Comparison of ENCODE assay signal across 15 cellular contexts in the genomic region with DNA sequence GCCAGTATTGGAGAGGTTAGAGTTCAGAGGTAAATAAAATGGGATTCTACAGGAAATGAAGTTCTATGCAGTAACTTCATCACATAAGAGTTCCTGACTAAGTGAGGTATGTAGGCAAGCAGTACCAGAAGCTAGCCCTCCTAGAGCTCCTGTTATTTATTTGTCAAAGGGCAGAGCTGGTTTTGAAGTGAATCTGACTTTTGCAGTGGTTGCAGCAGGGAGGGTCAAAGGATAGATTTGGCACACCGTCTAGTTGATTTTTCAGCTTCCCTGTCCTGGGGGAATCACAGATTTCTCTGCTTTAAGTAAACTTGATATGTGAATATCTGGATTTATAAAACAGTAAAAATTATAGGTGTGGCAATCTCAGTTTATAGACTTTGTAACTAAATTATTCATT.
DNase-seq lines count a peak whose midpoint lies in the region; ATAC-seq and TF ChIP-seq lines count a peak whose summit lies in the region.
"Had no signal": no experiment of that assay in that cellular context is flagged by ENCODE, and none has a peak within 500 bp of the region (broad histone marks: within the 10 kb centered on the region; RNA-seq: fewer than 3 reads in every experiment).

No MANE protein-coding gene starts in this region.

- POLR2A ChIA-PET in OCI-LY7 (lab: Charles Lee) = interaction anchor here (0.6 to 2.9 kb wide), 6 partner anchors 9 to 277 kb away, joined by 3 to 16 read pairs (median 6); no protein-coding TSS in a partner anchor

- intact Hi-C loops in OCI-LY7 (cut with micrococcal nuclease; ENCODE audit: unreplicated experiment) = no loop called here
- intact Hi-C loops in prostate gland (cut with DNase I) = no loop called here
- intact Hi-C loops in upper lobe of right lung (cut with DNase I) = no loop called here

- H3K79me2 ChIP-seq in OCI-LY7 (ENCODE audit: insufficient read depth, low read depth, low read length) = no peaks in the 10 kb centered on the region

- H3K9me3 Mint-ChIP-seq in nephron = peaks cover 6% of the 10 kb centered on the region
- H3K9me3 Mint-ChIP-seq: CD4-positive, alpha-beta T cell; GM23338 had no signal

- TF ChIP-seq CTCF in OCI-LY7 (conservative IDR thresholded peaks at IDR 0.05; ENCODE audit: low read length) (no peak), nephron (IDR thresholded peaks at IDR 0.05; ENCODE audit: unreplicated experiment in 3 of 3) (no peak), prostate gland (IDR thresholded peaks at IDR 0.05) (no peak), upper lobe of right lung (IDR thresholded peaks at IDR 0.05) (no peak)

- H3K36me3 Mint-ChIP-seq in nephron (ENCODE audit: low read depth) = no peaks in the 10 kb centered on the region
- H3K36me3 Mint-ChIP-seq: CD14-positive monocyte had no signal

- H3K27me3 Mint-ChIP-seq in nephron (ENCODE audit: low read depth) = no peaks in the 10 kb centered on the region
- H3K27me3 Mint-ChIP-seq: CD4-positive, alpha-beta T cell had no signal

- peaks cover 23 to 68% (median 46%) of the 10 kb centered on the region in 10 experiments for H3K4me1 ChIP-seq in BLaER1 treated with 17β-estradiol and CSF1 and Interleukin-3, amounts not matched to agents 10 nM and 100 nM
- H3K4me1 ChIP-seq in OCI-LY7 (ENCODE audit: insufficient read depth, low read length, poor library complexity, severe bottlenecking) = peaks cover 34% of the 10 kb centered on the region
- H3K4me1 ChIP-seq in prostate gland (replicated peaks) = no peaks in the 10 kb centered on the region
- no peaks in the 10 kb centered on the region for H3K4me1 ChIP-seq in upper lobe of right lung

- WGBS in prostate gland = 21% methylated on average over 1 of the region's 1 CpG

- H3K9me2 ChIP-seq in OCI-LY7 (ENCODE audit: insufficient read depth, low read length) = no peaks in the 10 kb centered on the region

- CTCF ChIA-PET in OCI-LY7 (lab: Charles Lee; ENCODE audit: unreplicated experiment) = no interaction called here

- peak overlapping the region in 1 of 10 experiments; percentile 32; a peak in 1 of 20 replicates for H3K4me3 ChIP-seq in BLaER1 treated with 17β-estradiol and CSF1 and Interleukin-3, amounts not matched to agents 10 nM and 100 nM
- H3K4me3 ChIP-seq in OCI-LY7 (ENCODE audit: low read depth, low read length, poor library complexity, severe bottlenecking) (peak overlapping the region; percentile 45), prostate gland (no peak overlapping the region), upper lobe of right lung (no peak overlapping the region)
- H3K4me3 ChIP-seq: GM23338 had no signal

- H3K27ac Mint-ChIP-seq in nephron = peak overlapping the region; percentile 62 to 93 (median 92)
- H3K27ac Mint-ChIP-seq: CD14-positive monocyte; CD4-positive, alpha-beta T cell; CD8-positive, alpha-beta memory T cell; GM23338; H9 had no signal

- H3K9ac ChIP-seq in BLaER1 treated with 17β-estradiol and CSF1 and Interleukin-3, amounts not matched to agents 10 nM and 100 nM = peak overlapping the region in 6 of 11 experiments; percentile 12 to 68 (median 31); a peak in 10 of 22 replicates

- H2AFZ ChIP-seq in OCI-LY7 (ENCODE audit: low read length) = peak overlapping the region; percentile 80; the same call in 1 of the 2 replicates
- H2AFZ ChIP-seq: GM23338 had no signal

- ATAC-seq in upper lobe of right lung = no peak
- ATAC-seq: GM23338, HCT116 had no signal

- no peak for TF ChIP-seq POLR2A in prostate gland (IDR thresholded peaks at IDR 0.05)

- peak overlapping the region in 7 of 11 experiments; percentile 4 to 80 (median 59); a peak in 13 of 22 replicates for H3K27ac ChIP-seq in BLaER1 treated with 17β-estradiol and CSF1 and Interleukin-3, amounts not matched to agents 10 nM and 100 nM
- H3K27ac ChIP-seq in OCI-LY7 (ENCODE audit: low read depth, low read length, poor library complexity, severe bottlenecking) = peak overlapping the region; percentile 89
- H3K27ac ChIP-seq in prostate gland = no peak overlapping the region
- no peak overlapping the region for H3K27ac ChIP-seq in upper lobe of right lung

- BruUV-seq in OCI-LY7 (replicated peaks; lab: Mats Ljungman, UMichigan) = no TSS peak

- no peaks in the 10 kb centered on the region for H4K20me1 ChIP-seq in BLaER1 treated with 17β-estradiol and CSF1 and Interleukin-3, amounts not matched to agents 10 nM and 100 nM
- no peaks in the 10 kb centered on the region for H4K20me1 ChIP-seq in OCI-LY7 (ENCODE audit: insufficient read depth, low read length)

- peak overlapping the region; percentile 58 to 87 (median 75); a peak in 21 of 22 replicates for H3K4me2 ChIP-seq in BLaER1 treated with 17β-estradiol and CSF1 and Interleukin-3, amounts not matched to agents 10 nM and 100 nM
- peak overlapping the region; percentile 65 for H3K4me2 ChIP-seq in OCI-LY7 (ENCODE audit: low read length)
- H3K4me2 ChIP-seq: GM23338 had no signal

- DNase-seq in OCI-LY7 (ENCODE audit: low spot score) (peak; percentile 14), prostate gland (ENCODE audit: low spot score) (no peak), upper lobe of right lung (no peak)
- no peak for DNase-seq in activated CD4-positive, CD25-positive, alpha-beta regulatory T cell treated with anti-CD3 and anti-CD28 coated beads, Interleukin-2, amount 50 U/mL, for 72 hours
- DNase-seq: Calu3; CD4-positive, alpha-beta T cell; CD8-positive, alpha-beta memory T cell; DMS79 treated with DMSO at 0.1 percent for 48 hours; GF-D8; H9 had no signal

- H3K9me3 ChIP-seq in BLaER1 treated with 17β-estradiol and CSF1 and Interleukin-3, amounts not matched to agents 10 nM and 100 nM (replicated peaks in 1 of 11) = peaks cover 3 to 58% (median 36%) of the 10 kb centered on the region in 11 experiments; a peak in 20 of 22 replicates
- H3K9me3 ChIP-seq in OCI-LY7 (ENCODE audit: low read length) (no peaks in the 10 kb centered on the region), prostate gland (no peaks in the 10 kb centered on the region), upper lobe of right lung (no peaks in the 10 kb centered on the region)

- peaks cover 23% of the 10 kb centered on the region for H3K4me1 Mint-ChIP-seq in nephron
- H3K4me1 Mint-ChIP-seq: CD14-positive monocyte; CD8-positive, alpha-beta memory T cell; GM23338; H9 had no signal

- H3K36me3 ChIP-seq in BLaER1 treated with 17β-estradiol and CSF1 and Interleukin-3, amounts not matched to agents 10 nM and 100 nM = no peaks in the 10 kb centered on the region; a peak in 1 of 22 replicates
- H3K36me3 ChIP-seq in OCI-LY7 (ENCODE audit: insufficient read depth, low read length) = no peaks in the 10 kb centered on the region; the same call in 1 of the 2 replicates
- H3K36me3 ChIP-seq in prostate gland = no peaks in the 10 kb centered on the region
- H3K36me3 ChIP-seq in upper lobe of right lung = no peaks in the 10 kb centered on the region

- H3K4me3 Mint-ChIP-seq in nephron = no peak overlapping the region
- H3K4me3 Mint-ChIP-seq: CD14-positive monocyte; CD4-positive, alpha-beta T cell; CD8-positive, alpha-beta memory T cell; GM23338; H9 had no signal

- no peaks in the 10 kb centered on the region for H3K27me3 ChIP-seq in BLaER1 treated with 17β-estradiol and CSF1 and Interleukin-3, amounts not matched to agents 10 nM and 100 nM
- H3K27me3 ChIP-seq in prostate gland (replicated peaks; ENCODE audit: insufficient read depth) (no peaks in the 10 kb centered on the region), upper lobe of right lung (no peaks in the 10 kb centered on the region)

Comparison
In these comparisons a context has a peak if more than half of its experiments do, and no peak if none do; other contexts are left out.
1. H3K27ac ChIP-seq: peak in BLaER1 treated with 17β-estradiol and CSF1 and Interleukin-3, amounts not matched to agents 10 nM and 100 nM (7 of 11) and OCI-LY7 (single experiment); none in prostate gland (0 of 2) and upper lobe of right lung (single experiment).